Comparison of ENCODE assay signal across 13 cellular contexts in the genomic region with DNA sequence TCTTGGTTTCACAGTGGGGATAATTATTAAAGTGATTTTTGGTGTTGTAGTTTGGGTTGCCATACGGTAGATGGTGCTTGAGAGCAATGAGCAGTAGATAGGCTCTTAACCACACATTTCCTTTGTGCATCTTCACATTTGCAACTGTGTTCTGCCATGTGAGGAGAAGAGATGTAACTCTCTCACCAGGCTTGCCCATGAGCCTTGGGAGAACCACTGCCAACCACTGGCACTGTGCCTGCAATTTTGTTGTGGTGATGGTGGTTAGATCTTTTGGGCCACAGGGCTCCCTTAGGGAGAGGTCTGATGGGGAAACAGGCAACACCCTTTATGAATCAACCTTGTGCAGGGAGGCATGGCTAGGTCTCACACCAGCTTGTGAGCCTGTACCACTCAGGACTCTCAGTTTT.
A peak's percentile ranks its signal among the peaks of the same experiment; 100 is the strongest.
DNase-seq lines count a peak whose midpoint lies in the region; ATAC-seq, FAIRE-seq and TF ChIP-seq lines count a peak whose summit lies in the region.
"Had no signal": no experiment of that assay in that cellular context is flagged by ENCODE, and none has a peak within 500 bp of the region (broad histone marks: within the 10 kb centered on the region; RNA-seq: fewer than 3 reads in every experiment).

No MANE protein-coding gene starts in this region.

- TF ChIP-seq POLR2A in GM12878 (IDR thresholded peaks at IDR 0.05; ENCODE audit: low read depth, low read length): no peak
- TF ChIP-seq POLR2A in upper lobe of left lung (IDR thresholded peaks at IDR 0.05): no peak

- no peak overlapping the region for H3K9ac ChIP-seq in GM12878 (ENCODE audit: control insufficient read depth, insufficient read depth, low read length)
- H3K9ac ChIP-seq: parathyroid adenoma had no signal

- TF ChIP-seq CTCF in AG09309 (IDR thresholded peaks at IDR 0.05; ENCODE audit: control insufficient read depth, insufficient read depth, low read depth, low read length, missing control alignments) (no peak), GM12878 (IDR thresholded peaks at IDR 0.05 in 2 of 3, conservative IDR thresholded peaks at IDR 0.05 in 1 of 3; ENCODE audit: control insufficient read depth in 2 of 3, extremely low read depth in 1 of 3, insufficient read depth in 1 of 3, low read depth in 3 of 3, low read length in 3 of 3) (peak in 1 of 3 experiments; percentile 27; a peak in 1 of 6 replicates), upper lobe of left lung (IDR thresholded peaks at IDR 0.05) (no peak)

- no TSS peak for BruUV-seq in GM12878 (replicated peaks; lab: Mats Ljungman, UMichigan)

- WGBS in GM12878 (ENCODE audit: insufficient coverage, insufficient replicate concordance, low lambda C conversion rate, missing lambda C conversion rate): 0% methylated on average over 1 of the region's 1 CpG
- WGBS in upper lobe of left lung, 2 donors: 53 to 100% methylated on average over 1 of the region's 1 CpG

- no peaks in the 10 kb centered on the region for H3K27me3 ChIP-seq in GM12878 (replicated peaks in 1 of 2; ENCODE audit: control insufficient read depth in 2 of 2, insufficient read depth in 2 of 2, low read length in 1 of 2)
- H3K27me3 ChIP-seq in upper lobe of left lung: no peaks in the 10 kb centered on the region
- H3K27me3 ChIP-seq: body of pancreas had no signal

- TF ChIP-seq EP300 in GM12878 (IDR thresholded peaks at IDR 0.05; ENCODE audit: borderline replicate concordance in 1 of 2, control insufficient read depth in 1 of 2, low read depth in 2 of 2, low read length in 2 of 2): no peak
- no peak for TF ChIP-seq EP300 in upper lobe of left lung (IDR thresholded peaks at IDR 0.05)

- no peaks in the 10 kb centered on the region; the same call in 1 of the 2 replicates for H3K4me1 ChIP-seq in GM12878 (ENCODE audit: control insufficient read depth, insufficient read depth, low read length)
- no peaks in the 10 kb centered on the region for H3K4me1 ChIP-seq in upper lobe of left lung
- H3K4me1 ChIP-seq: body of pancreas, parathyroid adenoma had no signal

- SMC1A ChIA-PET in GM12878 (lab: Charles Lee; ENCODE audit: uncharacterized antibody, unreplicated experiment): no interaction called here

- no peaks in the 10 kb centered on the region for H3K36me3 ChIP-seq in GM12878 (ENCODE audit: control insufficient read depth in 2 of 2, insufficient read depth in 2 of 2, low read length in 1 of 2)
- no peaks in the 10 kb centered on the region for H3K36me3 ChIP-seq in upper lobe of left lung

- no peaks in the 10 kb centered on the region for H3K79me2 ChIP-seq in GM12878 (ENCODE audit: control insufficient read depth, insufficient read depth, low read length)
- H3K79me2 ChIP-seq: parathyroid adenoma had no signal

- intact Hi-C loops in GM12878 (cut with micrococcal nuclease; ENCODE audit: unreplicated experiment): loop anchor here (2.0 kb wide), 1 partner anchor 359 kb away; no protein-coding TSS in a partner anchor

- POLR2A ChIA-PET in GM12878 (lab: Charles Lee): interaction anchor here (0.5 kb wide), 1 partner anchor 1432 kb away, joined by 3 read pairs; no protein-coding TSS in a partner anchor

- H4K20me1 ChIP-seq in GM12878 (ENCODE audit: control insufficient read depth, insufficient read depth): no peaks in the 10 kb centered on the region

- no peak for FAIRE-seq in GM18507 (lab: Jason Lieb, UNC)
- no peak for FAIRE-seq in GM12878 (lab: Jason Lieb, UNC)

- H3K4me2 ChIP-seq in GM12878 (ENCODE audit: control insufficient read depth, insufficient read depth): no peak overlapping the region
- H3K4me2 ChIP-seq: PC-9 had no signal

- TF ChIP-seq RAD21 in GM12878 (IDR thresholded peaks at IDR 0.05; ENCODE audit: insufficient read depth, low read depth, low read length): 0 out of 2 replicates have a peak, but pooled peaks have one; percentile 8

- in situ Hi-C loops in GM12878 (cut with MboI): no loop called here

- peak; percentile 2 for DNase-seq in AG09309 (ENCODE audit: low read depth)
- peak; percentile 0 for DNase-seq in GM18507 (ENCODE audit: extremely low spot score, insufficient read length, low read depth)
- DNase-seq in GM12878 (ENCODE audit: low read depth, low spot score): peak; percentile 30
- no peak for DNase-seq in NCI-H446 (lab: John Stamatoyannopoulos, UW)
- no peak for DNase-seq in upper lobe of left lung
- DNase-seq in NCI-H526 treated with DMSO at 0.1 percent for 48 hours (lab: John Stamatoyannopoulos, UW): no peak
- DNase-seq in dermis blood vessel endothelial cell: no peak
- DNase-seq: activated CD4-positive, alpha-beta T cell treated with anti-CD3 and anti-CD28 coated beads, Interleukin-2, amount 50 U/mL, for 48 hours; body of pancreas; KBM-7; PC-9 had no signal

- H3K9me3 ChIP-seq in GM12878 (replicated peaks; ENCODE audit: control insufficient read depth, insufficient read depth, low read length): peaks cover 2% of the 10 kb centered on the region; the same call in 2 of the 3 replicates
- peaks cover 5 to 13% (median 11%) of the 10 kb centered on the region in 4 donors for H3K9me3 ChIP-seq in upper lobe of left lung

- no peak overlapping the region for H2AFZ ChIP-seq in GM12878 (ENCODE audit: control insufficient read depth, low read depth, low read length)
- H2AFZ ChIP-seq: parathyroid adenoma, PC-9 had no signal

- H3K4me3 ChIP-seq in AG09309 (ENCODE audit: control insufficient read depth, low read depth, low read length) (no peak overlapping the region), GM12878 (no peak overlapping the region), upper lobe of left lung (no peak overlapping the region)
- H3K4me3 ChIP-seq: body of pancreas, PC-9 had no signal

- CTCF ChIA-PET in GM12878 (lab: Yijun Ruan, JAX): interaction anchor here (1.1 kb wide), 1 partner anchor 358 kb away, joined by 3 read pairs; no protein-coding TSS in a partner anchor

- RAD21 ChIA-PET in GM12878 (lab: Charles Lee; ENCODE audit: unreplicated experiment): no interaction called here

- H3K27ac ChIP-seq in GM12878 (ENCODE audit: control insufficient read depth, insufficient read depth) (no peak overlapping the region), upper lobe of left lung (no peak overlapping the region)
- H3K27ac ChIP-seq: body of pancreas, parathyroid adenoma, PC-9 had no signal

- peak; percentile 46 for ATAC-seq in HG03196 (IDR thresholded peaks at IDR 0.05; ENCODE audit: unreplicated experiment)
- ATAC-seq in GM12878: peak; percentile 70
- no peak for ATAC-seq in upper lobe of left lung (ENCODE audit: low FRiP score in 2 of 2)
- ATAC-seq: body of pancreas had no signal

TF ChIP-seq in GM12878, 131 proteins besides CTCF, POLR2A, EP300 and RAD21:
- TF ChIP-seq PAX5 (IDR thresholded peaks at IDR 0.05; ENCODE audit: borderline replicate concordance, low read depth, low read length) (0 out of 2 replicates have a peak, but pooled peaks have one; percentile 54), TAF1 (IDR thresholded peaks at IDR 0.05; ENCODE audit: borderline replicate concordance, low read depth, low read length) (no peak), SMC3 (IDR thresholded peaks at IDR 0.05; ENCODE audit: borderline replicate concordance, low read length) (peak; percentile 20; the same call in 1 of the 2 replicates), TBL1XR1 (IDR thresholded peaks at IDR 0.05; ENCODE audit: low read depth, low read length) (no peak), CEBPB (IDR thresholded peaks at IDR 0.05; ENCODE audit: borderline replicate concordance in 1 of 2, low read depth in 2 of 2, low read length in 2 of 2) (no peak)

Comparison
In these comparisons a context has a peak if more than half of its experiments do, and no peak if none do; other contexts are left out.
1. DNase-seq: peak in AG09309 (single experiment), GM18507 (single experiment) and GM12878 (single experiment); none in NCI-H446 (0 of 2), upper lobe of left lung (0 of 2), NCI-H526 treated with DMSO at 0.1 percent for 48 hours (single experiment) and dermis blood vessel endothelial cell (single experiment).
2. ATAC-seq: peak in HG03196 (single experiment) and GM12878 (single experiment); none in upper lobe of left lung (0 of 2).